Comparison of ENCODE assay signal across 17 cellular contexts in the genomic region with DNA sequence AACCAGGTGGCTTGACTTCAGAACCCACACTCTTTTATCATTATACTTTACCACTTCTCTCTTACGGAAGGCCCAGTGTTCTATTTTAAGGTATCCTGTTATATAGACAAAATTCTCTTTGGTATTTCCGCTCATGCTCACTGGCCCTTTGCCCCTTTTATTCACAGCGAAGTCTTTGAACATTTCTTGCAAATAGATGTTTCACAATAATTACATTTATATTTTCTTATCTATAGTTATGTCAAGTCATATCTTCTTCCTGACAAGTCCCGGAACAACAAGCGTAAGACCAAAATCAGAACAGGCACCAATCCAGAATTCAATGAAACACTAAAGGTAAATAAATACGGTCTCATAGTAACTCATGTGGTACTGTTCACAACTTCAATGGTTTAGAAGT.
"Had no signal": no experiment of that assay in that cellular context is flagged by ENCODE, and none has a peak within 500 bp of the region (broad histone marks: within the 10 kb centered on the region; RNA-seq: fewer than 3 reads in every experiment).

No MANE protein-coding gene starts in this region.

- H3K4me1 ChIP-seq: gastroesophageal sphincter, heart left ventricle, tibial nerve had no signal

- DNase-seq: activated CD4-positive, alpha-beta T cell treated with anti-CD3 and anti-CD28 coated beads, Interleukin-2, amount 10 ng/mL, durations not matched to agents 7 days and 5 days; activated CD8-positive, alpha-beta memory T cell treated with anti-CD3 and anti-CD28 coated beads, Interleukin-2, amount 50 U/mL, for 4 hours; activated CD8-positive, alpha-beta T cell treated with anti-CD3 and anti-CD28 coated beads, Interleukin-2, amount 10 ng/mL, durations not matched to agents 7 days and 5 days; activated naive CD4-positive, alpha-beta T cell treated with anti-CD3 and anti-CD28 coated beads, Interleukin-2, amount 10 ng/mL, durations not matched to agents 7 days and 5 days; activated naive CD8-positive, alpha-beta T cell treated with anti-CD3 and anti-CD28 coated beads, Interleukin-2, amount 50 U/mL, for 24 hours; activated T-cell treated with anti-CD3 and anti-CD28 coated beads, Interleukin-2, amount 50 U/mL, for 4 hours; aorta; dorsolateral prefrontal cortex; heart left ventricle; mammary epithelial cell; nephron progenitor cell; nucleus accumbens; stimulated activated CD4-positive, alpha-beta T cell treated with anti-CD3 and anti-CD28 coated beads, Interleukin-2, amount 100 ng/mL, for 24 hours; stimulated activated naive CD4-positive, alpha-beta T cell treated with Interleukin-2 at 50 U/mL for 16 hours had no signal

- H3K27ac ChIP-seq: gastroesophageal sphincter, heart left ventricle, tibial nerve had no signal

- H3K9me3 ChIP-seq: gastroesophageal sphincter, heart left ventricle, tibial nerve had no signal

- H3K4me3 ChIP-seq: dorsolateral prefrontal cortex, gastroesophageal sphincter, heart left ventricle, tibial nerve had no signal

- H3K27me3 ChIP-seq: gastroesophageal sphincter, heart left ventricle, tibial nerve had no signal

- H3K36me3 ChIP-seq: gastroesophageal sphincter, heart left ventricle, tibial nerve had no signal

- ATAC-seq: activated CD4-positive, CD25-positive, alpha-beta regulatory T cell treated with anti-CD3 and anti-CD28 coated beads, Interleukin-2, amount 50 U/mL, for 24 hours; activated CD8-positive, alpha-beta T cell treated with anti-CD3 and anti-CD28 coated beads, Interleukin-2, amount 10 ng/mL, durations not matched to agents 7 days and 5 days; activated naive CD8-positive, alpha-beta T cell treated with anti-CD3 and anti-CD28 coated beads, Interleukin-2, amount 50 U/mL, for 24 hours; activated T-cell treated with anti-CD3 and anti-CD28 coated beads, Interleukin-2, amount 50 U/mL, for 4 hours; gastroesophageal sphincter; heart left ventricle had no signal
